Comparison of ENCODE assay signal across 11 cellular contexts in genomic region chr6:109007521-109007920, GRCh38.
DNase-seq lines count a peak whose midpoint lies in the region; ATAC-seq, FAIRE-seq and TF ChIP-seq lines count a peak whose summit lies in the region.
"Had no signal": no experiment of that assay in that cellular context is flagged by ENCODE, and none has a peak within 500 bp of the region (broad histone marks: within the 10 kb centered on the region; RNA-seq: fewer than 3 reads in every experiment).

No MANE protein-coding gene starts in this region.

- WGBS in suprapubic skin = 60% methylated on average over 3 of the region's 3 CpGs

- H3K27me3 Mint-ChIP-seq in activated CD4-positive, alpha-beta T cell treated with anti-CD3 and anti-CD28 coated beads, Interleukin-2, amount 10 ng/mL, durations not matched to agents 7 days and 5 days = no peaks in the 10 kb centered on the region
- no peaks in the 10 kb centered on the region for H3K27me3 Mint-ChIP-seq in astrocyte (ENCODE audit: low read depth, unreplicated experiment)

- peak overlapping the region; percentile 96 for H3K4me3 Mint-ChIP-seq in activated CD4-positive, alpha-beta T cell treated with anti-CD3 and anti-CD28 coated beads, Interleukin-2, amount 10 ng/mL, durations not matched to agents 7 days and 5 days
- H3K4me3 Mint-ChIP-seq in astrocyte (ENCODE audit: unreplicated experiment) = peak overlapping the region; percentile 99

- H3K36me3 Mint-ChIP-seq in activated CD4-positive, alpha-beta T cell treated with anti-CD3 and anti-CD28 coated beads, Interleukin-2, amount 10 ng/mL, durations not matched to agents 7 days and 5 days (ENCODE audit: low read depth) = peaks cover 9% of the 10 kb centered on the region
- H3K36me3 Mint-ChIP-seq in astrocyte (ENCODE audit: low read depth, unreplicated experiment) = peaks cover 5% of the 10 kb centered on the region

- CTCF ChIA-PET in activated CD4-positive, alpha-beta T cell treated with anti-CD3 and anti-CD28 coated beads, Interleukin-2, amount 10 ng/mL, durations not matched to agents 7 days and 5 days (lab: Charles Lee) = no interaction called here

- POLR2A ChIA-PET in activated CD4-positive, alpha-beta T cell treated with anti-CD3 and anti-CD28 coated beads, Interleukin-2, amount 10 ng/mL, durations not matched to agents 7 days and 5 days (lab: Charles Lee) = no interaction called here

- TF ChIP-seq CTCF in astrocyte (IDR thresholded peaks at IDR 0.05; ENCODE audit: insufficient read depth, low read depth, low read length) (no peak), left lung (IDR thresholded peaks at IDR 0.05) (no peak), suprapubic skin (IDR thresholded peaks at IDR 0.05) (no peak)

- no peak for ATAC-seq in left lung

- peak overlapping the region; percentile 87 for H3K4me2 ChIP-seq in astrocyte (ENCODE audit: low read length)

- FAIRE-seq in astrocyte (lab: Jason Lieb, UNC) = no peak
- no peak for FAIRE-seq in GM12891 (lab: Jason Lieb, UNC)
- FAIRE-seq: urothelium cell line had no signal

- peak overlapping the region; percentile 90 for H3K4me3 ChIP-seq in astrocyte (ENCODE audit: insufficient read depth, low read depth, low read length)
- H3K4me3 ChIP-seq in left lung = peak overlapping the region; percentile 79 to 87
- peak overlapping the region; percentile 93 for H3K4me3 ChIP-seq in suprapubic skin

- TF ChIP-seq EP300 in suprapubic skin (IDR thresholded peaks at IDR 0.05) = no peak

- H3K4me1 Mint-ChIP-seq in activated CD4-positive, alpha-beta T cell treated with anti-CD3 and anti-CD28 coated beads, Interleukin-2, amount 10 ng/mL, durations not matched to agents 7 days and 5 days = peaks cover 40% of the 10 kb centered on the region
- H3K4me1 Mint-ChIP-seq in astrocyte (ENCODE audit: low read depth, unreplicated experiment) = peaks cover 21% of the 10 kb centered on the region

- H2AFZ ChIP-seq in astrocyte (ENCODE audit: low read depth, low read length) = no peak overlapping the region

- H3K9me3 Mint-ChIP-seq in activated CD4-positive, alpha-beta T cell treated with anti-CD3 and anti-CD28 coated beads, Interleukin-2, amount 10 ng/mL, durations not matched to agents 7 days and 5 days = no peaks in the 10 kb centered on the region
- no peaks in the 10 kb centered on the region for H3K9me3 Mint-ChIP-seq in astrocyte (ENCODE audit: unreplicated experiment)

- H3K27me3 ChIP-seq in astrocyte (ENCODE audit: insufficient read depth, low read length) (no peaks in the 10 kb centered on the region), left lung (no peaks in the 10 kb centered on the region), suprapubic skin (no peaks in the 10 kb centered on the region)

- H3K9me3 ChIP-seq in astrocyte (ENCODE audit: insufficient read depth, low read depth, low read length) (no peaks in the 10 kb centered on the region), left lung (no peaks in the 10 kb centered on the region), suprapubic skin (no peaks in the 10 kb centered on the region)

- DNase-seq in activated CD4-positive, alpha-beta T cell treated with anti-CD3 and anti-CD28 coated beads, Interleukin-2, amount 10 ng/mL, durations not matched to agents 7 days and 5 days = no peak
- DNase-seq in activated CD4-positive, alpha-beta T cell treated with anti-CD3 and anti-CD28 coated beads, Interleukin-2, amount 50 U/mL, for 48 hours = no peak
- DNase-seq in astrocyte (ENCODE audit: low read depth) (no peak), left lung (no peak), suprapubic skin (ENCODE audit: low spot score in 2 of 2) (no peak), NCI-H1048 (lab: John Stamatoyannopoulos, UW) (no peak), GM12891 (ENCODE audit: insufficient read length, low spot score) (no peak)
- DNase-seq in stimulated activated naive CD4-positive, alpha-beta T cell (lab: John Stamatoyannopoulos, UW) = no peak
- DNase-seq: cerebellar nuclear complex, posterior cingulate gyrus had no signal

- H3K27ac ChIP-seq in astrocyte (ENCODE audit: low read depth, low read length) (no peak overlapping the region), left lung (peak overlapping the region in 1 of 2 donors; percentile 97), suprapubic skin (peak overlapping the region; percentile 98)

- peaks cover 44% of the 10 kb centered on the region for H3K79me2 ChIP-seq in astrocyte (ENCODE audit: insufficient read depth, low read length)

- TF ChIP-seq POLR2A in suprapubic skin (IDR thresholded peaks at IDR 0.05) (no peak), GM12891 (IDR thresholded peaks at IDR 0.05; ENCODE audit: low read depth, low read length) (no peak)

- H4K20me1 ChIP-seq in astrocyte (ENCODE audit: insufficient read depth, low read length) = peaks cover 23% of the 10 kb centered on the region

- intact Hi-C loops in left lung (cut with DNase I) = no loop called here

- peak overlapping the region; percentile 25 for H3K27ac Mint-ChIP-seq in activated CD4-positive, alpha-beta T cell treated with anti-CD3 and anti-CD28 coated beads, Interleukin-2, amount 10 ng/mL, durations not matched to agents 7 days and 5 days
- H3K27ac Mint-ChIP-seq in astrocyte (ENCODE audit: unreplicated experiment) = peak overlapping the region; percentile 51

- H3K9ac ChIP-seq in astrocyte (ENCODE audit: low read length) = peak overlapping the region; percentile 83

- H3K36me3 ChIP-seq in astrocyte (ENCODE audit: insufficient read depth, low read length) = no peaks in the 10 kb centered on the region
- no peaks in the 10 kb centered on the region for H3K36me3 ChIP-seq in left lung
- H3K36me3 ChIP-seq in suprapubic skin = no peaks in the 10 kb centered on the region

- peaks cover 3% of the 10 kb centered on the region for H3K4me1 ChIP-seq in astrocyte (ENCODE audit: insufficient read depth, low read length)
- peaks cover 7 to 62% of the 10 kb centered on the region in 2 donors for H3K4me1 ChIP-seq in left lung
- H3K4me1 ChIP-seq in suprapubic skin = peaks cover 55% of the 10 kb centered on the region

TF ChIP-seq in GM12891, 5 proteins besides CTCF, POLR2A, EP300 and RAD21:
- TF ChIP-seq POU2F2 (IDR thresholded peaks at IDR 0.05; ENCODE audit: low read depth, low read length) = no peak
- no peak for TF ChIP-seq POLR2AphosphoS5 (IDR thresholded peaks at IDR 0.05; ENCODE audit: low read depth, low read length)
- no peak for TF ChIP-seq TAF1 (IDR thresholded peaks at IDR 0.05; ENCODE audit: low read depth, low read length)
- TF ChIP-seq PAX5 (IDR thresholded peaks at IDR 0.05; ENCODE audit: insufficient read depth, low read length, severe bottlenecking) = no peak
- no peak for TF ChIP-seq SPI1 (IDR thresholded peaks at IDR 0.05; ENCODE audit: low read depth, low read length)
